ENCODE assay signal across 4 cellular contexts in genomic region chr6:79806661-79807060, GRCh38.
TF ChIP-seq lines count a peak whose summit lies in the region.

No MANE protein-coding gene starts in this region.

TF ChIP-seq in A549, 52 proteins besides CTCF, POLR2A, EP300 and RAD21:
- TF ChIP-seq MAFK (IDR thresholded peaks at IDR 0.05; ENCODE audit: partially characterized antibody), result peak; percentile 52

TF ChIP-seq in IMR-90, 13 proteins besides CTCF, POLR2A, EP300 and RAD21:
- peak; percentile 56 for TF ChIP-seq MAFK (IDR thresholded peaks at IDR 0.05; ENCODE audit: low read depth, low read length)

TF ChIP-seq in K562, 482 proteins besides CTCF, POLR2A, EP300 and RAD21:
- TF ChIP-seq NFYB (IDR thresholded peaks at IDR 0.05; ENCODE audit: extremely low read depth, insufficient read length) (peak; percentile 60), C11orf30 (IDR thresholded peaks at IDR 0.05; ENCODE audit: low read depth) (peak; percentile 73), MAFG (tag; conservative IDR thresholded peaks at IDR 0.05) (peak; percentile 80), ASH1L (IDR thresholded peaks at IDR 0.05; ENCODE audit: borderline replicate concordance, low read depth, partially characterized antibody) (peak; percentile 47), MAFF (IDR thresholded peaks at IDR 0.05; ENCODE audit: low read length) (peak; percentile 31; the same call in 1 of the 2 replicates), ZNF316 (IDR thresholded peaks at IDR 0.05) (peak; percentile 93), MAFK (IDR thresholded peaks at IDR 0.05; ENCODE audit: low read length) (peak; percentile 58)
TF ChIP-seq in K562: peak in this region for 7; not testable (repeated sequence) for 475.

TF ChIP-seq in HepG2, 621 proteins besides CTCF, POLR2A, EP300 and RAD21:
- TF ChIP-seq MAFF (IDR thresholded peaks at IDR 0.05; ENCODE audit: low read depth, low read length) (peak; percentile 80), MAFK (conservative IDR thresholded peaks at IDR 0.05 in 1 of 2, IDR thresholded peaks at IDR 0.05 in 1 of 2; ENCODE audit: low read length in 2 of 2) (peak; percentile 58 to 80; a peak in 3 of 4 replicates)
